Comparison of ENCODE assay signal across 13 cellular contexts in the genomic region with DNA sequence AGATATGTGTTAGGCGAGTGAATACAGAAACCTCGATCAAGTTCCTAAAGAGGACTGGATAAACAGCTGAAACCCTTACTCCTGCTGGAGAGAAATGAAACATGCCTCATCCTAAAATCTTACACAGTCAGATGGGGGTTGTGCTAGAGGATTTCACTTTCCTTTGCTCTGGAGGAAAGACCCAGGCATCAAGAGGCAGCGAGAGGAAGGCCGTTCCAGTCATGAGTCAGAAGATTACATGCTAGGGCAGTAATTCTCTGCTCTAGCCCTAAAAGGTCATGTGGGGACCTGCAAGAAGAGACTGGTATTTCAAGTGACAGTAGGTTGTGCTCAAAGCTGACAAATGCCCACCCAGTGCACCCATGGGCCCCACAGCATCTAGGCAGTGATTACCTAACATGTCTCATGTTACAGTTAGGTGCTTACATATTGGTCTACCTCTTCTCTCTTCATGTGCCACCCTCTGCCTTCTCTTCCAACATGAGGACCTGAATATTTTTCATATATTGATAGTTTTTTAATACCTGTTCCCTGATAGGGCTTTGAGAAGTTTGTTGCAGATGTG.
DNase-seq lines count a peak whose midpoint lies in the region; ATAC-seq, FAIRE-seq and TF ChIP-seq lines count a peak whose summit lies in the region.
"Had no signal": no experiment of that assay in that cellular context is flagged by ENCODE, and none has a peak within 500 bp of the region (broad histone marks: within the 10 kb centered on the region; RNA-seq: fewer than 3 reads in every experiment).

No MANE protein-coding gene starts in this region.

- H3K4me3 ChIP-seq in GM23248 (no peak overlapping the region), H1 (ENCODE audit: extremely low read depth in 1 of 4, insufficient read depth in 2 of 4, low read depth in 3 of 4, low read length in 4 of 4) (no peak overlapping the region), osteoblast (ENCODE audit: insufficient read depth, low read length) (no peak overlapping the region), kidney (ENCODE audit: low read length in 2 of 2) (no peak overlapping the region)
- H3K4me3 ChIP-seq: skin epidermis had no signal

- H3K4me2 ChIP-seq in GM23248 (ENCODE audit: unreplicated experiment), result peak overlapping the region; percentile 21
- H3K4me2 ChIP-seq in H1 (ENCODE audit: insufficient read depth in 1 of 2, low read depth in 2 of 2, low read length in 2 of 2), result no peak overlapping the region
- H3K4me2 ChIP-seq in osteoblast (ENCODE audit: insufficient read depth, low read length), result peak overlapping the region; percentile 17

- H3K79me2 ChIP-seq in GM23248 (ENCODE audit: insufficient read depth) (no peaks in the 10 kb centered on the region), H1 (ENCODE audit: control insufficient read depth in 1 of 2, insufficient read depth in 2 of 2, low read length in 2 of 2) (no peaks in the 10 kb centered on the region), osteoblast (ENCODE audit: insufficient read depth, low read length) (no peaks in the 10 kb centered on the region)

- no peak for TF ChIP-seq POLR2A in H1 (IDR thresholded peaks at IDR 0.05; ENCODE audit: control extremely low read depth in 1 of 2, low read depth in 2 of 2, low read length in 2 of 2)

- CTCF ChIA-PET in H1 (lab: Charles Lee; ENCODE audit: partially characterized antibody), result interaction anchor here (1.2 kb wide), 1 partner anchor 23 kb away, joined by 3 read pairs; no protein-coding TSS in a partner anchor

- ATAC-seq in HG03097 (IDR thresholded peaks at IDR 0.05; ENCODE audit: low FRiP score, unreplicated experiment), result no peak
- ATAC-seq: left ventricle myocardium superior, T-helper 17 cell had no signal

- no peaks in the 10 kb centered on the region for H3K27me3 ChIP-seq in GM23248 (replicated peaks; ENCODE audit: insufficient read depth)
- 0 out of 7 replicates have a peak, but pooled peaks cover 0 to 2% (median 0%) of the 10 kb centered on the region in 4 experiments for H3K27me3 ChIP-seq in H1 (replicated peaks in 1 of 4; ENCODE audit: control insufficient read depth in 3 of 4, extremely low read depth in 1 of 4, insufficient read depth in 3 of 4, low read length in 3 of 4)
- no peaks in the 10 kb centered on the region for H3K27me3 ChIP-seq in osteoblast (ENCODE audit: insufficient read depth, low read length)

- H4K20me1 ChIP-seq in GM23248 (ENCODE audit: insufficient read depth) (no peaks in the 10 kb centered on the region), H1 (replicated peaks in 1 of 2; ENCODE audit: control insufficient read depth in 1 of 2, insufficient read depth in 2 of 2, low read length in 2 of 2) (no peaks in the 10 kb centered on the region), osteoblast (ENCODE audit: insufficient read depth, low read length) (no peaks in the 10 kb centered on the region)

- H3K9ac ChIP-seq in GM23248 (no peak overlapping the region), H1 (replicated peaks in 1 of 4; ENCODE audit: extremely low read depth in 1 of 4, low read depth in 3 of 4, low read length in 3 of 4) (no peak overlapping the region), kidney (ENCODE audit: low read length in 2 of 2) (no peak overlapping the region)

- H3K23ac ChIP-seq in H1 (ENCODE audit: insufficient read length), result no peak overlapping the region

- no peak overlapping the region for H2AK5ac ChIP-seq in H1 (ENCODE audit: low read depth, low read length)

- H4K91ac ChIP-seq in H1 (replicated peaks; ENCODE audit: insufficient read length, low read length), result no peak overlapping the region

- H2BK5ac ChIP-seq in H1 (ENCODE audit: low read depth, low read length), result no peak overlapping the region

- no peaks in the 10 kb centered on the region for H3K79me1 ChIP-seq in H1 (ENCODE audit: low read depth, low read length)

- no peaks in the 10 kb centered on the region for H3K23me2 ChIP-seq in H1 (ENCODE audit: low read depth, low read length)

- H3K4me1 ChIP-seq in GM23248 (ENCODE audit: insufficient read depth) (peaks cover 28% of the 10 kb centered on the region), H1 (replicated peaks in 1 of 4; ENCODE audit: control insufficient read depth in 3 of 4, insufficient read depth in 4 of 4, low read length in 3 of 4) (peaks cover 0 to 16% (median 3%) of the 10 kb centered on the region in 4 experiments; a peak in 4 of 7 replicates), osteoblast (ENCODE audit: insufficient read depth, low read length) (peaks cover 36% of the 10 kb centered on the region), kidney (ENCODE audit: control insufficient read depth in 1 of 2, insufficient read depth in 1 of 2, low read depth in 1 of 2, low read length in 2 of 2) (no peaks in the 10 kb centered on the region)

- no peak for TF ChIP-seq EP300 in H1 (IDR thresholded peaks at IDR 0.05; ENCODE audit: borderline replicate concordance in 1 of 2, low read depth in 2 of 2, low read length in 2 of 2)

- H4K5ac ChIP-seq in H1 (ENCODE audit: insufficient read length, low read depth, low read length), result no peak overlapping the region

- H3K9me3 ChIP-seq in GM23248 (ENCODE audit: low read depth) (no peaks in the 10 kb centered on the region), H1 (ENCODE audit: insufficient read depth in 2 of 2, low read depth in 1 of 2, low read length in 1 of 2) (no peaks in the 10 kb centered on the region), osteoblast (ENCODE audit: low read depth, low read length) (no peaks in the 10 kb centered on the region), kidney (ENCODE audit: control insufficient read depth in 1 of 2, low read length in 2 of 2) (no peaks in the 10 kb centered on the region)

- intact Hi-C loops in kidney (cut with DNase I), result no loop called here

- no peak for FAIRE-seq in H1 (lab: Jason Lieb, UNC)
- FAIRE-seq in kidney (lab: Jason Lieb, UNC), result no peak

- WGBS in GM23248 (ENCODE audit: low coverage in 1 of 2, low lambda C conversion rate in 2 of 2, missing lambda C conversion rate in 2 of 2), 2 experiments, result 26 to 31% methylated on average over 4 of the region's 4 CpGs
- 87% methylated on average over 4 of the region's 4 CpGs; no CpG with 5 or more reads in 1 of the 2 experiments for WGBS in H1 (ENCODE audit: extremely low coverage in 1 of 2, insufficient coverage in 1 of 2, insufficient read length in 1 of 2, insufficient replicate concordance in 2 of 2, low coverage in 1 of 2, low lambda C conversion rate in 2 of 2, missing lambda C conversion rate in 1 of 2), 2 experiments

- H3K18ac ChIP-seq in H1 (ENCODE audit: extremely low read depth, low read length), result no peak overlapping the region

- TF ChIP-seq CTCF in H1 (IDR thresholded peaks at IDR 0.05; ENCODE audit: control extremely low read depth in 1 of 3, insufficient read depth in 1 of 3, low read depth in 1 of 3, low read length in 3 of 3), result no peak
- TF ChIP-seq CTCF in osteoblast (IDR thresholded peaks at IDR 0.05; ENCODE audit: extremely low read depth, low read depth, low read length), result peak; percentile 27
- TF ChIP-seq CTCF in kidney (IDR thresholded peaks at IDR 0.05; ENCODE audit: borderline replicate concordance, extremely low read depth, insufficient read depth), result no peak

- H3K56ac ChIP-seq in H1 (replicated peaks; ENCODE audit: insufficient read length, low read depth, low read length), result no peak overlapping the region

- in situ Hi-C loops in GM23248 (cut with MboI), result no loop called here

- H3K27ac ChIP-seq in GM23248 (no peak overlapping the region), H1 (ENCODE audit: low read depth, low read length) (no peak overlapping the region), osteoblast (ENCODE audit: low read depth, low read length) (peak overlapping the region; percentile 0), kidney (ENCODE audit: low read depth in 2 of 2, low read length in 2 of 2) (no peak overlapping the region)
- H3K27ac ChIP-seq: skin epidermis had no signal

- DNase-seq in GM23248 (peak; percentile 67), NOMO-1 treated with dmso at 0.1 percent for 144 hours (lab: John Stamatoyannopoulos, UW; ENCODE audit: unreplicated experiment) (peak; percentile 9), H1 (ENCODE audit: low read depth in 1 of 2, low spot score in 2 of 2) (no peak), osteoblast (ENCODE audit: insufficient read length, low spot score, missing footprints) (no peak), kidney (no peak), NCI-H128 (lab: John Stamatoyannopoulos, UW; ENCODE audit: unreplicated experiment) (no peak)
- DNase-seq: activated CD4-positive, alpha-beta T cell treated with anti-CD3 and anti-CD28 coated beads, Interleukin-2, amount 50 U/mL, for 4 hours; hippocampal formation; left ventricle myocardium superior; RPMI8226; T-helper 17 cell had no signal

- no peak for TF ChIP-seq RAD21 in H1 (IDR thresholded peaks at IDR 0.05 in 1 of 2, conservative IDR thresholded peaks at IDR 0.05 in 1 of 2; ENCODE audit: low read depth in 2 of 2, low read length in 2 of 2)

- no peak overlapping the region for H3K14ac ChIP-seq in H1 (ENCODE audit: insufficient read length)

- peaks cover 18% of the 10 kb centered on the region for H3F3A ChIP-seq in GM23248 (ENCODE audit: insufficient read depth)

- H2BK120ac ChIP-seq in H1 (replicated peaks; ENCODE audit: low read depth, low read length), result no peak overlapping the region

- POLR2A ChIA-PET in H1 (lab: Charles Lee; ENCODE audit: partially characterized antibody), result no interaction called here

- no peak overlapping the region for H2BK12ac ChIP-seq in H1 (ENCODE audit: low read depth, low read length)

- no peaks in the 10 kb centered on the region for H3K9me2 ChIP-seq in GM23248 (ENCODE audit: insufficient read depth)

- H3K4ac ChIP-seq in H1 (replicated peaks; ENCODE audit: insufficient read length, low read depth, low read length), result no peak overlapping the region

- H2AFZ ChIP-seq in GM23248, result peak overlapping the region; percentile 43
- peak overlapping the region; percentile 67; the same call in 1 of the 2 replicates for H2AFZ ChIP-seq in H1 (ENCODE audit: low read length)
- H2AFZ ChIP-seq in osteoblast (ENCODE audit: low read length), result peak overlapping the region; percentile 8

- no peak overlapping the region for H2BK20ac ChIP-seq in H1 (ENCODE audit: low read length)

- H4K8ac ChIP-seq in H1 (ENCODE audit: extremely low read depth, insufficient read depth, low read length), result no peak overlapping the region

- no peaks in the 10 kb centered on the region for H3K36me3 ChIP-seq in GM23248 (ENCODE audit: low read depth)
- no peaks in the 10 kb centered on the region for H3K36me3 ChIP-seq in H1 (ENCODE audit: control insufficient read depth in 2 of 4, insufficient read depth in 4 of 4, low read length in 3 of 4)
- H3K36me3 ChIP-seq in osteoblast (ENCODE audit: insufficient read depth, low read length), result no peaks in the 10 kb centered on the region
- H3K36me3 ChIP-seq in kidney (ENCODE audit: control insufficient read depth in 1 of 2, insufficient read depth in 2 of 2, low read length in 2 of 2), result no peaks in the 10 kb centered on the region

- H2BK15ac ChIP-seq in H1 (ENCODE audit: low read length), result no peak overlapping the region

TF ChIP-seq in H1, 55 proteins besides CTCF, POLR2A, EP300 and RAD21 (continues in another document):
- TF ChIP-seq RFX5 (IDR thresholded peaks at IDR 0.05; ENCODE audit: borderline replicate concordance, low read depth, low read length) (no peak), CREB1 (IDR thresholded peaks at IDR 0.05) (no peak)

Comparison
In these comparisons a context has a peak if more than half of its experiments do, and no peak if none do; other contexts are left out.
1. DNase-seq: peak in GM23248 (single experiment) and NOMO-1 treated with dmso at 0.1 percent for 144 hours (single experiment); none in H1 (0 of 2), osteoblast (single experiment), kidney (single experiment) and NCI-H128 (single experiment).
2. H2AFZ ChIP-seq: peak in every context shown above with its lines; median percentile 67 in H1; 43 in GM23248; 8 in osteoblast.
3. H3K4me2 ChIP-seq: peak in GM23248 (single experiment) and osteoblast (single experiment); none in H1 (0 of 2).